ENCODE assay signal across 25 cellular contexts in genomic region chr1:233620065-233620464, GRCh38. TPM values are rescaled to one million over a fixed set of nuclear protein-coding genes. Genes with fewer than 3 reads are reported as not detected.
DNase-seq lines count a peak whose midpoint lies in the region; ATAC-seq and TF ChIP-seq lines count a peak whose summit lies in the region.
"Had no signal": no experiment of that assay in that cellular context is flagged by ENCODE, and none has a peak within 500 bp of the region (broad histone marks: within the 10 kb centered on the region; RNA-seq: fewer than 3 reads in every experiment).

No MANE protein-coding gene starts in this region.

- H3K36me3 ChIP-seq in KMS-11 (ENCODE audit: insufficient read depth) (no peaks in the 10 kb centered on the region), MG63 (no peaks in the 10 kb centered on the region)
- H3K36me3 ChIP-seq: neural progenitor cell, sigmoid colon, suprapubic skin had no signal

- no peaks in the 10 kb centered on the region for H3K27me3 ChIP-seq in KMS-11 (ENCODE audit: insufficient read depth, low read depth)
- peaks cover 10% of the 10 kb centered on the region for H3K27me3 ChIP-seq in MG63
- H3K27me3 ChIP-seq: hepatocyte had no signal

- H3K4me1 ChIP-seq in KMS-11 (ENCODE audit: low read depth, poor library complexity, severe bottlenecking): peaks cover 94% of the 10 kb centered on the region
- H3K4me1 ChIP-seq: sigmoid colon had no signal

- no peaks in the 10 kb centered on the region for H3K9me3 ChIP-seq in MG63
- H3K9me3 ChIP-seq: sigmoid colon, suprapubic skin had no signal

- H3K4me3 ChIP-seq in GM12865 (ENCODE audit: low read depth, low read length) (no peak overlapping the region), KMS-11 (IDR thresholded peaks at IDR 0.05; ENCODE audit: insufficient read depth, low read depth, low read length) (no peak overlapping the region), MG63 (no peak overlapping the region)
- H3K4me3 ChIP-seq: hepatocyte, neural progenitor cell, sigmoid colon, suprapubic skin had no signal

- H3K9ac ChIP-seq in KMS-11: no peak overlapping the region
- H3K9ac ChIP-seq: neural progenitor cell had no signal

- H3K79me2 ChIP-seq in KMS-11 (ENCODE audit: insufficient read depth, low read depth): peaks cover 93% of the 10 kb centered on the region

- ATAC-seq in GM19438 (IDR thresholded peaks at IDR 0.05; ENCODE audit: low read depth, unreplicated experiment) (peak; percentile 67), HG02610 (IDR thresholded peaks at IDR 0.05; ENCODE audit: unreplicated experiment) (peak; percentile 77), HG02623 (IDR thresholded peaks at IDR 0.05; ENCODE audit: unreplicated experiment) (no peak)
- ATAC-seq: activated naive CD4-positive, alpha-beta T cell treated with anti-CD3 and anti-CD28 coated beads, Interleukin-2, amount 50 U/mL, for 72 hours; activated T-cell treated with anti-CD3 and anti-CD28 coated beads, Interleukin-2, amount 50 U/mL, for 4 hours; SK-N-SH treated with all-trans-retinoic acid at 6 μM for 48 hours; stimulated activated effector memory CD8-positive, alpha-beta T cell treated with anti-CD3 and anti-CD28 coated beads, Interleukin-12 subunit alpha, Interleukin-12 subunit beta, amount 100 ng/mL, for 72 hours had no signal

- TF ChIP-seq CTCF in GM12865 (IDR thresholded peaks at IDR 0.05; ENCODE audit: insufficient read depth, low read depth, low read length, missing control alignments): no peak
- TF ChIP-seq CTCF in KMS-11 (conservative IDR thresholded peaks at IDR 0.05; ENCODE audit: low read depth, low read length): no peak

- peak overlapping the region; percentile 67 for H3K4me2 ChIP-seq in KMS-11
- H3K4me2 ChIP-seq: hepatocyte, neural progenitor cell had no signal

- DNase-seq in GM12865 (ENCODE audit: low read depth) (peak; percentile 87), C1 segment of cervical spinal cord (lab: John Stamatoyannopoulos, UW) (no peak), MG63 (no peak), COLO829 (ENCODE audit: low spot score) (no peak)
- DNase-seq: activated CD8-positive, alpha-beta memory T cell treated with anti-CD3 and anti-CD28 coated beads for 24 hours; activated T-cell treated with anti-CD3 and anti-CD28 coated beads, Interleukin-2, amount 50 U/mL, for 4 hours; cerebellar nuclear complex; effector CD8-positive, alpha-beta T cell; EL; foreskin melanocyte; KBM-7; NCI-H2029 treated with DMSO at 0.1 percent for 48 hours; NCI-H510A; sigmoid colon; T-helper 9 cell had no signal

- peak overlapping the region; percentile 18; the same call in 1 of the 2 replicates for H3K27ac ChIP-seq in KMS-11
- H3K27ac ChIP-seq: hepatocyte, neural progenitor cell, sigmoid colon, suprapubic skin had no signal

- no peaks in the 10 kb centered on the region for H4K20me1 ChIP-seq in KMS-11 (ENCODE audit: insufficient read depth)

- no peak overlapping the region for H2AFZ ChIP-seq in KMS-11 (ENCODE audit: low read depth)
- H2AFZ ChIP-seq: hepatocyte, neural progenitor cell had no signal

RNA-seq across cellular contexts. Expression of gene KCNK1, which starts 6.2 kb away (rescaled TPM):
- 0.52 and 0.53 TPM in 2 replicates for total RNA-seq in MG63 (2014; rRNA removed; shearing (Covaris generic); ENCODE audit: low replicate concordance)
